Comparison of ENCODE assay signal across 2 cellular contexts in the genomic region with DNA sequence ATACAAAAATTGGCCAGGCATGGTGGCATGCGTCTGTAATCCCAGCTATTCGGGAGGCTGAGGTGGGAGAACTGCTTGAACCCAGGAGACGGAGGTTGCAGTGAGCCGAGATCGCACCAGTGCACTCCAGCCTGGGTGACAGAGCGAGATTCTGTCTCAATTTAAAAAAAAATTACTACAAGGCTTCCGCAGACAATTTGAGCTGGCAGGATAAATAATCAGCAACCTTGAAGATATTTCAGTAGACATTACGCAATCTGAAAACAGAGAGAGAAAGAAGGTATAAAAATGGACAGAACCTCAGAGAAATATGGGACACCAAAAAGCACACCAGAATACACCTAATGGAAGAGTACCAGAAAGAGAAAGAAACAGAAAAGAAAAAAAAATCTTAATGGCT.
TF ChIP-seq lines count a peak whose summit lies in the region.

No MANE protein-coding gene starts in this region.

TF ChIP-seq in HepG2, 621 proteins besides CTCF, POLR2A, EP300 and RAD21:
- TF ChIP-seq, protein P1, sequence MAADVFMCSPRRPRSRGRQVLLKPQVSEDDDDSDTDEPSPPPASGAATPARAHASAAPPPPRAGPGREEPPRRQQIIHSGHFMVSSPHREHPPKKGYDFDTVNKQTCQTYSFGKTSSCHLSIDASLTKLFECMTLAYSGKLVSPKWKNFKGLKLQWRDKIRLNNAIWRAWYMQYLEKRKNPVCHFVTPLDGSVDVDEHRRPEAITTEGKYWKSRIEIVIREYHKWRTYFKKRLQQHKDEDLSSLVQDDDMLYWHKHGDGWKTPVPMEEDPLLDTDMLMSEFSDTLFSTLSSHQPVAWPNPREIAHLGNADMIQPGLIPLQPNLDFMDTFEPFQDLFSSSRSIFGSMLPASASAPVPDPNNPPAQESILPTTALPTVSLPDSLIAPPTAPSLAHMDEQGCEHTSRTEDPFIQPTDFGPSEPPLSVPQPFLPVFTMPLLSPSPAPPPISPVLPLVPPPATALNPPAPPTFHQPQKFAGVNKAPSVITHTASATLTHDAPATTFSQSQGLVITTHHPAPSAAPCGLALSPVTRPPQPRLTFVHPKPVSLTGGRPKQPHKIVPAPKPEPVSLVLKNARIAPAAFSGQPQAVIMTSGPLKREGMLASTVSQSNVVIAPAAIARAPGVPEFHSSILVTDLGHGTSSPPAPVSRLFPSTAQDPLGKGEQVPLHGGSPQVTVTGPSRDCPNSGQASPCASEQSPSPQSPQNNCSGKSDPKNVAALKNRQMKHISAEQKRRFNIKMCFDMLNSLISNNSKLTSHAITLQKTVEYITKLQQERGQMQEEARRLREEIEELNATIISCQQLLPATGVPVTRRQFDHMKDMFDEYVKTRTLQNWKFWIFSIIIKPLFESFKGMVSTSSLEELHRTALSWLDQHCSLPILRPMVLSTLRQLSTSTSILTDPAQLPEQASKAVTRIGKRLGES (CRISPR knock-in tag; IDR thresholded peaks at IDR 0.05; ENCODE audit: borderline replicate concordance), result no peak
- TF ChIP-seq ZNF841 (CRISPR knock-in tag; IDR thresholded peaks at IDR 0.05; ENCODE audit: borderline replicate concordance) (no peak), SRSF1 (optimal IDR thresholded peaks at IDR 0.05; ENCODE audit: low read depth, low read length) (no peak), ZNF263 (CRISPR knock-in tag; IDR thresholded peaks at IDR 0.05) (no peak), RXRB (CRISPR knock-in tag; IDR thresholded peaks at IDR 0.05; ENCODE audit: borderline replicate concordance) (no peak), HOXA3 (CRISPR knock-in tag; IDR thresholded peaks at IDR 0.05) (no peak), CEBPB (IDR thresholded peaks at IDR 0.05; ENCODE audit: borderline replicate concordance, low read depth, low read length) (peak; percentile 16; the same call in 1 of the 2 replicates), ADNP (CRISPR knock-in tag; IDR thresholded peaks at IDR 0.05) (no peak)
- TF ChIP-seq, protein P2, sequence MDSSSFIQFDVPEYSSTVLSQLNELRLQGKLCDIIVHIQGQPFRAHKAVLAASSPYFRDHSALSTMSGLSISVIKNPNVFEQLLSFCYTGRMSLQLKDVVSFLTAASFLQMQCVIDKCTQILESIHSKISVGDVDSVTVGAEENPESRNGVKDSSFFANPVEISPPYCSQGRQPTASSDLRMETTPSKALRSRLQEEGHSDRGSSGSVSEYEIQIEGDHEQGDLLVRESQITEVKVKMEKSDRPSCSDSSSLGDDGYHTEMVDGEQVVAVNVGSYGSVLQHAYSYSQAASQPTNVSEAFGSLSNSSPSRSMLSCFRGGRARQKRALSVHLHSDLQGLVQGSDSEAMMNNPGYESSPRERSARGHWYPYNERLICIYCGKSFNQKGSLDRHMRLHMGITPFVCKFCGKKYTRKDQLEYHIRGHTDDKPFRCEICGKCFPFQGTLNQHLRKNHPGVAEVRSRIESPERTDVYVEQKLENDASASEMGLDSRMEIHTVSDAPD (CRISPR knock-in tag; IDR thresholded peaks at IDR 0.05), result no peak

TF ChIP-seq in H1, 55 proteins besides CTCF, POLR2A, EP300 and RAD21:
- no peak for TF ChIP-seq SP1 (IDR thresholded peaks at IDR 0.05; ENCODE audit: low read depth, low read length)
- TF ChIP-seq CEBPB (IDR thresholded peaks at IDR 0.05; ENCODE audit: low read depth, low read length), result peak; percentile 39; the same call in 1 of the 2 replicates
TF ChIP-seq in H1: peak in this region for 1.
